In the genomic region with DNA sequence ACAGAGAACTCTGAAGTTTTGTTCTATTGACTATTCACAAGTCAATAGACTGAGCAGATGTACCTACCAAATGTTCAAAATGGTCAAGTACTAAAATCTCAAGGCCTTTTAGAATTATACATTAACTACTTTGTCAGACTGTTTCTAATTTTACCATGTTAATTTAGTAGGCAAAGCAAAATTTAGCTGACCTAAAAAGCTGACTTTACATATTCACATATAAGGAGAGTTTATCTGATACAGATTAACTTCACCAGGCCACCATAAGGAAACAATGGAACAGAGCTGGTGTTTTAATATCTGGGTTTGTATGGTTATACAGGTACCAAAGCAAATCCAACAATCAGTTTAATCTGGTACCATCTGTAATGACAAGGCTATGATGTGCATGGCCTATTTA, we compare ENCODE assay signal across 28 cellular contexts.
"Had no signal": no experiment of that assay in that cellular context is flagged by ENCODE, and none has a peak within 500 bp of the region (broad histone marks: within the 10 kb centered on the region; RNA-seq: fewer than 3 reads in every experiment).

No MANE protein-coding gene starts in this region.

- H3K27me3 ChIP-seq: neural progenitor cell, ovary, right lobe of liver, sigmoid colon, stomach, thyroid gland, tibial nerve, upper lobe of right lung, uterus had no signal

- H3K9ac ChIP-seq: neural progenitor cell, parathyroid adenoma had no signal

- H3K27me3 Mint-ChIP-seq: progenitor cell of endocrine pancreas; stimulated activated naive B cell treated with anti-CD40 and anti-IgM and Interleukin-4, amounts not matched to agents 10 μg/mL and 1 μg/mL and 100 μg/mL, for 72 hours; stimulated activated naive CD8-positive, alpha-beta T cell treated with anti-CD3 and anti-CD28 coated beads, Interleukin-15, Interleukin-2, amounts not matched to agents 100 ng/mL and 50 ng/mL, for 24 hours had no signal

- H2AFZ ChIP-seq: neural progenitor cell, parathyroid adenoma had no signal

- H3K36me3 ChIP-seq: neural progenitor cell, ovary, thyroid gland, uterus had no signal

- H3K4me2 ChIP-seq: neural progenitor cell had no signal

- H3K4me1 ChIP-seq: neural progenitor cell, parathyroid adenoma, psoas muscle, stomach, upper lobe of right lung, uterus had no signal

- DNase-seq: natural killer cell; occipital lobe; ovary; posterior cingulate gyrus; psoas muscle; right cardiac atrium; right lobe of liver; sigmoid colon; small intestine; stimulated activated CD4-positive, alpha-beta T cell treated with anti-CD3 and anti-CD28 coated beads, Interleukin-15, amount 100 ng/mL, for 24 hours; stimulated activated CD4-positive, alpha-beta T cell treated with anti-CD3 and anti-CD28 coated beads, Interleukin-2, amount 100 ng/mL, for 24 hours; stimulated activated CD4-positive, alpha-beta T cell treated with anti-CD3 and anti-CD28 coated beads, Interleukin-2, amount 100 ng/mL, for 48 hours; stimulated activated CD4-positive, alpha-beta T cell treated with anti-CD3 and anti-CD28 coated beads, Interleukin-4, amount 100 ng/mL, for 24 hours; stimulated activated naive B cell treated with anti-CD40 and anti-IgM and Interleukin-4, amounts not matched to agents 10 μg/mL and 1 μg/mL and 100 μg/mL, for 72 hours; stimulated activated naive CD4-positive, alpha-beta T cell treated with Interleukin-2 at 50 U/mL for 16 hours; stomach; thyroid gland; trophoblast cell; upper lobe of right lung; uterus had no signal

- H3K27ac ChIP-seq: neural progenitor cell, ovary, parathyroid adenoma, psoas muscle, right lobe of liver, sigmoid colon, stomach, thoracic aorta, thyroid gland, tibial nerve, upper lobe of right lung, uterus had no signal

- H3K9me3 Mint-ChIP-seq: natural killer cell; nephron; neural progenitor cell; stimulated activated effector memory CD8-positive, alpha-beta T cell treated with anti-CD3 and anti-CD28 coated beads, Interleukin-12 subunit alpha, Interleukin-12 subunit beta, amount 100 ng/mL, for 72 hours; stimulated activated naive B cell treated with anti-CD40 and anti-IgM and Interleukin-4, amounts not matched to agents 10 μg/mL and 1 μg/mL and 100 μg/mL, for 72 hours; stimulated activated naive CD8-positive, alpha-beta T cell treated with anti-CD3 and anti-CD28 coated beads, Interleukin-15, Interleukin-2, amounts not matched to agents 100 ng/mL and 50 ng/mL, for 24 hours had no signal

- H3K4me3 ChIP-seq: neural progenitor cell, ovary, psoas muscle, right lobe of liver, sigmoid colon, stomach, thoracic aorta, thyroid gland, tibial nerve, upper lobe of right lung, uterus had no signal

- H3K9me3 ChIP-seq: ovary, psoas muscle, right lobe of liver, sigmoid colon, stomach, thoracic aorta, thyroid gland, tibial nerve, upper lobe of right lung, uterus had no signal

- H3K4me3 Mint-ChIP-seq: natural killer cell; nephron; neural progenitor cell; stimulated activated effector memory CD8-positive, alpha-beta T cell treated with anti-CD3 and anti-CD28 coated beads, Interleukin-12 subunit alpha, Interleukin-12 subunit beta, amount 100 ng/mL, for 72 hours; stimulated activated naive B cell treated with anti-CD40 and anti-IgM and Interleukin-4, amounts not matched to agents 10 μg/mL and 1 μg/mL and 100 μg/mL, for 72 hours; stimulated activated naive CD8-positive, alpha-beta T cell treated with anti-CD3 and anti-CD28 coated beads, Interleukin-15, Interleukin-2, amounts not matched to agents 100 ng/mL and 50 ng/mL, for 24 hours had no signal

- H3K4me1 Mint-ChIP-seq: natural killer cell; nephron; neural progenitor cell; stimulated activated effector memory CD8-positive, alpha-beta T cell treated with anti-CD3 and anti-CD28 coated beads, Interleukin-12 subunit alpha, Interleukin-12 subunit beta, amount 100 ng/mL, for 72 hours; stimulated activated naive B cell treated with anti-CD40 and anti-IgM and Interleukin-4, amounts not matched to agents 10 μg/mL and 1 μg/mL and 100 μg/mL, for 72 hours had no signal

- ATAC-seq: natural killer cell; psoas muscle; right cardiac atrium; stimulated activated effector memory CD8-positive, alpha-beta T cell treated with anti-CD3 and anti-CD28 coated beads, Interleukin-12 subunit alpha, Interleukin-12 subunit beta, amount 100 ng/mL, for 72 hours; stimulated activated naive B cell treated with anti-CD40 and anti-IgM and Interleukin-4, amounts not matched to agents 10 μg/mL and 1 μg/mL and 100 μg/mL, for 72 hours; upper lobe of right lung had no signal

- H3K79me2 ChIP-seq: parathyroid adenoma had no signal

- H3K36me3 Mint-ChIP-seq: natural killer cell; stimulated activated effector memory CD8-positive, alpha-beta T cell treated with anti-CD3 and anti-CD28 coated beads, Interleukin-12 subunit alpha, Interleukin-12 subunit beta, amount 100 ng/mL, for 72 hours had no signal

- H3K27ac Mint-ChIP-seq: natural killer cell; neural progenitor cell; progenitor cell of endocrine pancreas; stimulated activated effector memory CD8-positive, alpha-beta T cell treated with anti-CD3 and anti-CD28 coated beads, Interleukin-12 subunit alpha, Interleukin-12 subunit beta, amount 100 ng/mL, for 72 hours; stimulated activated naive B cell treated with anti-CD40 and anti-IgM and Interleukin-4, amounts not matched to agents 10 μg/mL and 1 μg/mL and 100 μg/mL, for 72 hours; stimulated activated naive CD8-positive, alpha-beta T cell treated with anti-CD3 and anti-CD28 coated beads, Interleukin-15, Interleukin-2, amounts not matched to agents 100 ng/mL and 50 ng/mL, for 24 hours had no signal
